2 cellular contexts compared by ENCODE assay signal in the genomic region with DNA sequence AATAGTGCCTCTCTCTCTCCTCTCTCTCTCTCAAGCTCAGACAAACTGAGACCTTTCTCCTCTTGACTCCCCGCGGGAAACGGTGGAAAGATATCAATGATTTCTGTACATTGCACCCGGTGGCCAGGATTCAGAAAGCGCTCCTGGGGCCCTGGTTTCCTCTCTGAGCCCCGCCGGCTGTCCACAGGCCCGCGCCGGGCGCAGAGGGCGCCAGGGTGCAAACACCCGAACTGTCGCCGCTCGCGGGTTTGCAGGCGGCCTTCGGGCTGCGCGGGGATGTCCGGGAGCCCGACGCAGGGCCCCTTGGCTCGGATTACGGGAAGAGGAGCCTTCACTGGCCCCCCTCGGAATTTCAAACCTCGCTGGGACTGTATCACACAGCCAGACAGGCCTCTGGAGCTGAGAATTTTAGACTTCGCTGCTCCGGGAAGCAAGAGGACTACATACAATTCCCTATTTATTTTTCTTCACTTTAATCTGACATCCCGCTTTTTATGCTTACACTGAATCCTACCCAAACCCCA.
TF ChIP-seq lines count a peak whose summit lies in the region.

No MANE protein-coding gene starts in this region.

TF ChIP-seq in SK-N-SH, 30 proteins besides CTCF, POLR2A, EP300 and RAD21 (continued from another document):
- no peak for TF ChIP-seq RFX5 (IDR thresholded peaks at IDR 0.05; ENCODE audit: low read length)
- no peak for TF ChIP-seq FOSL2 (IDR thresholded peaks at IDR 0.05; ENCODE audit: borderline replicate concordance, low read depth)
- no peak for TF ChIP-seq GABPA (IDR thresholded peaks at IDR 0.05; ENCODE audit: low read depth)
- TF ChIP-seq, protein P1, sequence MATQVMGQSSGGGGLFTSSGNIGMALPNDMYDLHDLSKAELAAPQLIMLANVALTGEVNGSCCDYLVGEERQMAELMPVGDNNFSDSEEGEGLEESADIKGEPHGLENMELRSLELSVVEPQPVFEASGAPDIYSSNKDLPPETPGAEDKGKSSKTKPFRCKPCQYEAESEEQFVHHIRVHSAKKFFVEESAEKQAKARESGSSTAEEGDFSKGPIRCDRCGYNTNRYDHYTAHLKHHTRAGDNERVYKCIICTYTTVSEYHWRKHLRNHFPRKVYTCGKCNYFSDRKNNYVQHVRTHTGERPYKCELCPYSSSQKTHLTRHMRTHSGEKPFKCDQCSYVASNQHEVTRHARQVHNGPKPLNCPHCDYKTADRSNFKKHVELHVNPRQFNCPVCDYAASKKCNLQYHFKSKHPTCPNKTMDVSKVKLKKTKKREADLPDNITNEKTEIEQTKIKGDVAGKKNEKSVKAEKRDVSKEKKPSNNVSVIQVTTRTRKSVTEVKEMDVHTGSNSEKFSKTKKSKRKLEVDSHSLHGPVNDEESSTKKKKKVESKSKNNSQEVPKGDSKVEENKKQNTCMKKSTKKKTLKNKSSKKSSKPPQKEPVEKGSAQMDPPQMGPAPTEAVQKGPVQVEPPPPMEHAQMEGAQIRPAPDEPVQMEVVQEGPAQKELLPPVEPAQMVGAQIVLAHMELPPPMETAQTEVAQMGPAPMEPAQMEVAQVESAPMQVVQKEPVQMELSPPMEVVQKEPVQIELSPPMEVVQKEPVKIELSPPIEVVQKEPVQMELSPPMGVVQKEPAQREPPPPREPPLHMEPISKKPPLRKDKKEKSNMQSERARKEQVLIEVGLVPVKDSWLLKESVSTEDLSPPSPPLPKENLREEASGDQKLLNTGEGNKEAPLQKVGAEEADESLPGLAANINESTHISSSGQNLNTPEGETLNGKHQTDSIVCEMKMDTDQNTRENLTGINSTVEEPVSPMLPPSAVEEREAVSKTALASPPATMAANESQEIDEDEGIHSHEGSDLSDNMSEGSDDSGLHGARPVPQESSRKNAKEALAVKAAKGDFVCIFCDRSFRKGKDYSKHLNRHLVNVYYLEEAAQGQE (IDR thresholded peaks at IDR 0.05; ENCODE audit: low read depth, low read length) = no peak

TF ChIP-seq in SK-N-SH treated with all-trans-retinoic acid at 6 μM for 48 hours, 23 proteins besides CTCF, POLR2A, EP300 and RAD21:
- TF ChIP-seq, protein P2, sequence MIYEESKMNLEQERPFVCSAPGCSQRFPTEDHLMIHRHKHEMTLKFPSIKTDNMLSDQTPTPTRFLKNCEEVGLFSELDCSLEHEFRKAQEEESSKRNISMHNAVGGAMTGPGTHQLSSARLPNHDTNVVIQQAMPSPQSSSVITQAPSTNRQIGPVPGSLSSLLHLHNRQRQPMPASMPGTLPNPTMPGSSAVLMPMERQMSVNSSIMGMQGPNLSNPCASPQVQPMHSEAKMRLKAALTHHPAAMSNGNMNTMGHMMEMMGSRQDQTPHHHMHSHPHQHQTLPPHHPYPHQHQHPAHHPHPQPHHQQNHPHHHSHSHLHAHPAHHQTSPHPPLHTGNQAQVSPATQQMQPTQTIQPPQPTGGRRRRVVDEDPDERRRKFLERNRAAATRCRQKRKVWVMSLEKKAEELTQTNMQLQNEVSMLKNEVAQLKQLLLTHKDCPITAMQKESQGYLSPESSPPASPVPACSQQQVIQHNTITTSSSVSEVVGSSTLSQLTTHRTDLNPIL (CRISPR knock-in tag; IDR thresholded peaks at IDR 0.05; ENCODE audit: low read depth) = no peak
- TF ChIP-seq ZFP30 (CRISPR knock-in tag; IDR thresholded peaks at IDR 0.05) (no peak), ZNF8 (CRISPR knock-in tag; IDR thresholded peaks at IDR 0.05) (no peak), ISL1 (CRISPR knock-in tag; IDR thresholded peaks at IDR 0.05) (no peak), TOX (CRISPR knock-in tag; IDR thresholded peaks at IDR 0.05; ENCODE audit: borderline replicate concordance) (no peak), SNAI2 (CRISPR knock-in tag; IDR thresholded peaks at IDR 0.05) (no peak), ZC3H10 (CRISPR knock-in tag; IDR thresholded peaks at IDR 0.05) (no peak), OSR1 (CRISPR knock-in tag; IDR thresholded peaks at IDR 0.05) (no peak), BACH2 (CRISPR knock-in tag; IDR thresholded peaks at IDR 0.05; ENCODE audit: borderline replicate concordance) (no peak), ZNF70 (CRISPR knock-in tag; IDR thresholded peaks at IDR 0.05) (no peak), TCF4 (CRISPR knock-in tag; IDR thresholded peaks at IDR 0.05; ENCODE audit: borderline replicate concordance) (no peak)
- TF ChIP-seq, protein P3, sequence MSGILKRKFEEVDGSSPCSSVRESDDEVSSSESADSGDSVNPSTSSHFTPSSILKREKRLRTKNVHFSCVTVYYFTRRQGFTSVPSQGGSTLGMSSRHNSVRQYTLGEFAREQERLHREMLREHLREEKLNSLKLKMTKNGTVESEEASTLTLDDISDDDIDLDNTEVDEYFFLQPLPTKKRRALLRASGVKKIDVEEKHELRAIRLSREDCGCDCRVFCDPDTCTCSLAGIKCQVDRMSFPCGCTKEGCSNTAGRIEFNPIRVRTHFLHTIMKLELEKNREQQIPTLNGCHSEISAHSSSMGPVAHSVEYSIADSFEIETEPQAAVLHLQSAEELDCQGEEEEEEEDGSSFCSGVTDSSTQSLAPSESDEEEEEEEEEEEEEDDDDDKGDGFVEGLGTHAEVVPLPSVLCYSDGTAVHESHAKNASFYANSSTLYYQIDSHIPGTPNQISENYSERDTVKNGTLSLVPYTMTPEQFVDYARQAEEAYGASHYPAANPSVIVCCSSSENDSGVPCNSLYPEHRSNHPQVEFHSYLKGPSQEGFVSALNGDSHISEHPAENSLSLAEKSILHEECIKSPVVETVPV (CRISPR knock-in tag; IDR thresholded peaks at IDR 0.05) = no peak
- TF ChIP-seq, protein P4, sequence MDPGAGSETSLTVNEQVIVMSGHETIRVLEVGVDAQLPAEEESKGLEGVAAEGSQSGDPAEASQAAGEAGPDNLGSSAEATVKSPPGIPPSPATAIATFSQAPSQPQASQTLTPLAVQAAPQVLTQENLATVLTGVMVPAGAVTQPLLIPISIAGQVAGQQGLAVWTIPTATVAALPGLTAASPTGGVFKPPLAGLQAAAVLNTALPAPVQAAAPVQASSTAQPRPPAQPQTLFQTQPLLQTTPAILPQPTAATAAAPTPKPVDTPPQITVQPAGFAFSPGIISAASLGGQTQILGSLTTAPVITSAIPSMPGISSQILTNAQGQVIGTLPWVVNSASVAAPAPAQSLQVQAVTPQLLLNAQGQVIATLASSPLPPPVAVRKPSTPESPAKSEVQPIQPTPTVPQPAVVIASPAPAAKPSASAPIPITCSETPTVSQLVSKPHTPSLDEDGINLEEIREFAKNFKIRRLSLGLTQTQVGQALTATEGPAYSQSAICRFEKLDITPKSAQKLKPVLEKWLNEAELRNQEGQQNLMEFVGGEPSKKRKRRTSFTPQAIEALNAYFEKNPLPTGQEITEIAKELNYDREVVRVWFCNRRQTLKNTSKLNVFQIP (CRISPR knock-in tag; IDR thresholded peaks at IDR 0.05; ENCODE audit: borderline replicate concordance, low read depth) = no peak
